In the genomic region with DNA sequence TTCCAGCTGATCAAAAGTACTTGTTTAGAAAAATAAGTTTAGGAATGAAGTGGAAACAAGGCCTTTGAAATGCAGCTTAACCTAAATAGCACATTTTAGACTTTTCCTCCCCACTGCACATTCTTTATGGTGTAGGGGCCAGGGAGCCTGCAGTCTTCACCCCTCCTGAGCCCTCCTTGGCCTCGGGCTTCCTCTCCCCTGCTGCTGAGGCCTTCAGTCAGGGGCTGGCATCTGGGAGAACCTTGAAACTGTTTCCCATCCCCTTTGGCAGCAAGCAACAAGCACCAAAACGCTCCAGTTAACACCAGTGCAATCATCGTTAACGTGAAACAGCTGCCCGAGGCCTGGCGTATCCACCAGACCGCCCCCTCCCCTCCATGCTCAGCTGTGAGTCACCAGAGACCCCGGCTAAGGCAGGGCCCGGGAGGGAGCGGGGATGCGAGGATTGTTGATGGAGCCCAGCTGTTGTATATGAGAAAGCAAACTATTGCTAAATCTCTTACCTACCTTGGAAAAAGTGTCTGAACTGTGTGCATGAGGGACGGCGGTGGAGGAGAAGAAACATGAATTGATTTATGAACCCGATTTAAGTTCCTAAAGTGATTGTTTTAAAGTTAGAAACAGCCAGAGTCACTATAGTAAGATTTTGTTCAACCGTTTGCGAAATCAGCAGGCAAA, we compare ENCODE assay signal across 8 cellular contexts. TPM values are rescaled to one million over a fixed set of nuclear protein-coding genes. Genes with fewer than 3 reads are reported as not detected.
A peak's percentile ranks its signal among the peaks of the same experiment; 100 is the strongest.
DNase-seq lines count a peak whose midpoint lies in the region; ATAC-seq and TF ChIP-seq lines count a peak whose summit lies in the region.

No MANE protein-coding gene starts in this region.

- H3K27me3 Mint-ChIP-seq in stimulated activated memory B cell treated with anti-CD40 and anti-IgM and Interleukin-4, amounts not matched to agents 10 μg/mL and 1 μg/mL and 100 μg/mL, for 72 hours = no peaks in the 10 kb centered on the region

- H3K4me1 ChIP-seq in ACC112 (ENCODE audit: control insufficient read depth, insufficient read depth, low read length, unreplicated experiment) = peaks cover 31% of the 10 kb centered on the region

- H3K79me2 ChIP-seq in ACC112 (ENCODE audit: control insufficient read depth, insufficient read depth, low read length, unreplicated experiment) = peaks cover 55% of the 10 kb centered on the region

- peak overlapping the region; percentile 80 for H3K27ac Mint-ChIP-seq in stimulated activated memory B cell treated with anti-CD40 and anti-IgM and Interleukin-4, amounts not matched to agents 10 μg/mL and 1 μg/mL and 100 μg/mL, for 72 hours

- peaks cover 40% of the 10 kb centered on the region for H3K4me1 Mint-ChIP-seq in stimulated activated memory B cell treated with anti-CD40 and anti-IgM and Interleukin-4, amounts not matched to agents 10 μg/mL and 1 μg/mL and 100 μg/mL, for 72 hours

- peak overlapping the region; percentile 83 for H3K4me3 ChIP-seq in ACC112 (ENCODE audit: low read depth, low read length)

- H3K9me3 Mint-ChIP-seq in stimulated activated memory B cell treated with anti-CD40 and anti-IgM and Interleukin-4, amounts not matched to agents 10 μg/mL and 1 μg/mL and 100 μg/mL, for 72 hours = no peaks in the 10 kb centered on the region

- peaks cover 25% of the 10 kb centered on the region for H3K36me3 Mint-ChIP-seq in stimulated activated memory B cell treated with anti-CD40 and anti-IgM and Interleukin-4, amounts not matched to agents 10 μg/mL and 1 μg/mL and 100 μg/mL, for 72 hours

- no peak overlapping the region for H2AFZ ChIP-seq in ACC112 (ENCODE audit: low read length, unreplicated experiment)

- ATAC-seq in SK-N-SH treated with all-trans-retinoic acid at 6 μM for 48 hours (peak; percentile 21), GM21786 (IDR thresholded peaks at IDR 0.05; ENCODE audit: unreplicated experiment) (no peak)
- ATAC-seq in stimulated activated memory B cell treated with anti-CD40 and anti-IgM and Interleukin-4, amounts not matched to agents 10 μg/mL and 1 μg/mL and 100 μg/mL, for 72 hours = no peak

- no peaks in the 10 kb centered on the region for H3K27me3 ChIP-seq in ACC112 (ENCODE audit: insufficient read depth, low read length)

- peak overlapping the region; percentile 72 for H3K4me3 Mint-ChIP-seq in stimulated activated memory B cell treated with anti-CD40 and anti-IgM and Interleukin-4, amounts not matched to agents 10 μg/mL and 1 μg/mL and 100 μg/mL, for 72 hours

- H3K27ac ChIP-seq in ACC112 (ENCODE audit: low read depth, low read length) (peak overlapping the region; percentile 89), caudate nucleus (ENCODE audit: low read depth, low read length) (peak overlapping the region; percentile 95)

- DNase-seq in H4 (ENCODE audit: low spot score) (peak; percentile 81), caudate nucleus (lab: John Stamatoyannopoulos, UW) (peak in 4 of 61 donors; percentile 11 to 30 (median 18)), kidney glomerular epithelial cell (lab: John Stamatoyannopoulos, UW) (peak; percentile 70), COR-L47 (lab: John Stamatoyannopoulos, UW) (no peak)

- peaks cover 26% of the 10 kb centered on the region for H3K36me3 ChIP-seq in ACC112 (ENCODE audit: insufficient read depth, low read length)

TF ChIP-seq in SK-N-SH treated with all-trans-retinoic acid at 6 μM for 48 hours, 23 proteins besides CTCF, POLR2A, EP300 and RAD21 (continues in another document):
- TF ChIP-seq GLIS3 (CRISPR knock-in tag; IDR thresholded peaks at IDR 0.05) (no peak), TCF4 (CRISPR knock-in tag; IDR thresholded peaks at IDR 0.05; ENCODE audit: borderline replicate concordance) (peak; percentile 91), ZNF70 (CRISPR knock-in tag; IDR thresholded peaks at IDR 0.05) (peak; percentile 59; the same call in 1 of the 2 replicates), SNAI2 (CRISPR knock-in tag; IDR thresholded peaks at IDR 0.05) (peak; percentile 56), CSDC2 (CRISPR knock-in tag; IDR thresholded peaks at IDR 0.05) (no peak), TSHZ2 (CRISPR knock-in tag; IDR thresholded peaks at IDR 0.05) (0 out of 2 replicates have a peak, but pooled peaks have one; percentile 76), ZNF565 (CRISPR knock-in tag; conservative IDR thresholded peaks at IDR 0.05; ENCODE audit: low read depth) (0 out of 2 replicates have a peak, but pooled peaks have one; percentile 30), RARB (CRISPR knock-in tag; IDR thresholded peaks at IDR 0.05) (peak; percentile 51; the same call in 1 of the 2 replicates), CSRNP3 (CRISPR knock-in tag; IDR thresholded peaks at IDR 0.05) (no peak), ZFP30 (CRISPR knock-in tag; IDR thresholded peaks at IDR 0.05) (peak; percentile 29; the same call in 1 of the 2 replicates), BACH2 (CRISPR knock-in tag; IDR thresholded peaks at IDR 0.05; ENCODE audit: borderline replicate concordance) (no peak), ISL1 (CRISPR knock-in tag; IDR thresholded peaks at IDR 0.05) (no peak), ARNTL (CRISPR knock-in tag; IDR thresholded peaks at IDR 0.05; ENCODE audit: borderline replicate concordance, low read depth) (peak; percentile 42; the same call in 1 of the 2 replicates), CREB5 (CRISPR knock-in tag; IDR thresholded peaks at IDR 0.05; ENCODE audit: low read depth) (no peak; the same call in 1 of the 2 replicates), TOX (CRISPR knock-in tag; IDR thresholded peaks at IDR 0.05; ENCODE audit: borderline replicate concordance) (no peak)
- TF ChIP-seq, protein P1, sequence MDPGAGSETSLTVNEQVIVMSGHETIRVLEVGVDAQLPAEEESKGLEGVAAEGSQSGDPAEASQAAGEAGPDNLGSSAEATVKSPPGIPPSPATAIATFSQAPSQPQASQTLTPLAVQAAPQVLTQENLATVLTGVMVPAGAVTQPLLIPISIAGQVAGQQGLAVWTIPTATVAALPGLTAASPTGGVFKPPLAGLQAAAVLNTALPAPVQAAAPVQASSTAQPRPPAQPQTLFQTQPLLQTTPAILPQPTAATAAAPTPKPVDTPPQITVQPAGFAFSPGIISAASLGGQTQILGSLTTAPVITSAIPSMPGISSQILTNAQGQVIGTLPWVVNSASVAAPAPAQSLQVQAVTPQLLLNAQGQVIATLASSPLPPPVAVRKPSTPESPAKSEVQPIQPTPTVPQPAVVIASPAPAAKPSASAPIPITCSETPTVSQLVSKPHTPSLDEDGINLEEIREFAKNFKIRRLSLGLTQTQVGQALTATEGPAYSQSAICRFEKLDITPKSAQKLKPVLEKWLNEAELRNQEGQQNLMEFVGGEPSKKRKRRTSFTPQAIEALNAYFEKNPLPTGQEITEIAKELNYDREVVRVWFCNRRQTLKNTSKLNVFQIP (CRISPR knock-in tag; IDR thresholded peaks at IDR 0.05; ENCODE audit: borderline replicate concordance, low read depth) = peak; percentile 56; the same call in 1 of the 2 replicates

RNA-seq across cellular contexts. Expression of gene ZFP36L2, which starts 5.3 kb away (rescaled TPM):
- 1.2 and 2.1 TPM in 2 replicates for total RNA-seq in H4 (2014; rRNA removed; shearing (Covaris generic))
